In the genomic region with DNA sequence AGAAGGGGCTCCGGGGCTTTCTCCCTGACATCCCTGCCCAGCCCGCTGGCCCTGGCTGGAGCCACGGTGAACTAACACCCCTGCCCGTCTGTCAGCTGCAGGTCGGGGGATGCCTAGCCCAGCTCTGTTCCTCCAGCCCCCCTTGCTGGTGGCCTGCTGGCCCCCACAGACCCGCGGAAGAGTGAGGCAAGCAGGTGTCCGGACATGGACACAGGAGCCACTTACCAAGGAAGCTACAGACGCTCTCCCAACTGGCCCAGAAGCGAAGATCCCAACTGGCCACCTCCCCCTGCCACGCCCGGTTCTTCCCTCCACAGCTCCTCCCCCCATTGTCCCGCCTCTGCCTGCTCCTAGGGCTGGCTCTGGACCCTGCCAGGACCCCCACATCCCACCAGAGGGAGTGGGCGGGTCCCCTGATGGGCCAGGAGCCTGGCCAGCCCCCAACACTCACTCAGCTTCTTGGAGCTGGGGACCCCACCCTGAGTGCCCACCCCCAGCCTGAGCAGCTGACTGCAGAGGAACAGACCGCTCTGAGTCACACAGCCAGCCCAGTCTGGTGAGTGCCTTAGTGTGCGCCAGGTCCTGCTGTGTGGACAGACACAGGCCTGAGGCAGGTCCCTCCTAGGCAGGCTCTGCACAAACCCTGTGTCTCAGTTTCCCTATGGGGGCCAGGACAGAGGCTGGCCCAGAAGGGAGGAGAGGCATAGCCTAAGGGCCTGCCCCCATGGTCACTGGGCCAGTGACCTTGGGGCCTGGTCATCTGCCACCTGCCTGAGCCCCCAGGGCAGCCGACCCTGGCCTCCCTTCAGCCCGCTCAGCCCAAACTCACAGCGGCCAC, we compare ENCODE assay signal across 9 cellular contexts. TPM values are rescaled to one million over a fixed set of nuclear protein-coding genes. Genes with fewer than 3 reads are reported as not detected.
DNase-seq lines count a peak whose midpoint lies in the region; ATAC-seq, FAIRE-seq and TF ChIP-seq lines count a peak whose summit lies in the region.
"Had no signal": no experiment of that assay in that cellular context is flagged by ENCODE, and none has a peak within 500 bp of the region (broad histone marks: within the 10 kb centered on the region; RNA-seq: fewer than 3 reads in every experiment).

No MANE protein-coding gene starts in this region.

- H3K9me3 ChIP-seq in HUES6 (ENCODE audit: control insufficient read depth, insufficient read depth, low read depth, low read length) (no peaks in the 10 kb centered on the region), left lung (no peaks in the 10 kb centered on the region)

- H3K27me3 Mint-ChIP-seq in mesothelial cell of epicardium (ENCODE audit: low read depth) = no peaks in the 10 kb centered on the region

- ATAC-seq in left lung (no peak), GM19467 (IDR thresholded peaks at IDR 0.05; ENCODE audit: unreplicated experiment) (no peak), GM21515 (IDR thresholded peaks at IDR 0.05; ENCODE audit: unreplicated experiment) (no peak)

- no peaks in the 10 kb centered on the region for H3K36me3 Mint-ChIP-seq in mesothelial cell of epicardium

- peaks cover 18% of the 10 kb centered on the region for H3K4me1 Mint-ChIP-seq in mesothelial cell of epicardium

- peaks cover 13% of the 10 kb centered on the region for H3K27me3 ChIP-seq in HUES6 (ENCODE audit: control insufficient read depth, insufficient read depth, low read length)
- no peaks in the 10 kb centered on the region for H3K27me3 ChIP-seq in bronchial epithelial cell (ENCODE audit: control insufficient read depth, insufficient read depth, low read length)
- peaks cover 0 to 24% of the 10 kb centered on the region in 2 donors for H3K27me3 ChIP-seq in left lung

- intact Hi-C loops in left lung (cut with DNase I) = no loop called here

- no peak for FAIRE-seq in bronchial epithelial cell (lab: Jason Lieb, UNC)

- H3K9ac ChIP-seq in HUES6 (ENCODE audit: low read length) = no peak overlapping the region

- H3K4me3 ChIP-seq in HUES6 (ENCODE audit: low read depth, low read length) = 0 out of 2 replicates have a peak overlapping the region, but pooled peaks have one; percentile 8
- peak overlapping the region; percentile 72 for H3K4me3 ChIP-seq in bronchial epithelial cell (ENCODE audit: low read depth, low read length)
- H3K4me3 ChIP-seq in left lung = peak overlapping the region in 1 of 2 donors; percentile 9

- H3K36me3 ChIP-seq in HUES6 (ENCODE audit: control insufficient read depth, insufficient read depth, low read length) = no peaks in the 10 kb centered on the region
- peaks cover 13% of the 10 kb centered on the region for H3K36me3 ChIP-seq in bronchial epithelial cell (ENCODE audit: control insufficient read depth, insufficient read depth, low read length)
- H3K36me3 ChIP-seq in left lung = no peaks in the 10 kb centered on the region

- H3K4me1 ChIP-seq in HUES6 (ENCODE audit: control insufficient read depth, insufficient read depth, low read length) (peaks cover 64% of the 10 kb centered on the region), left lung (peaks cover 61 to 84% of the 10 kb centered on the region in 2 donors)

- H3K27ac Mint-ChIP-seq in mesothelial cell of epicardium = no peak overlapping the region

- TF ChIP-seq CTCF in bronchial epithelial cell (IDR thresholded peaks at IDR 0.05; ENCODE audit: insufficient read depth, low read length, severe bottlenecking) (no peak), left lung (IDR thresholded peaks at IDR 0.05) (no peak), mesothelial cell of epicardium (IDR thresholded peaks at IDR 0.05; ENCODE audit: unreplicated experiment) (no peak)

- H3K27ac ChIP-seq in HUES6 (ENCODE audit: low read depth, low read length) (no peak overlapping the region), left lung (peak overlapping the region; percentile 29 to 56)

- no peaks in the 10 kb centered on the region for H3K9me3 Mint-ChIP-seq in mesothelial cell of epicardium

- H3K4me3 Mint-ChIP-seq in mesothelial cell of epicardium = no peak overlapping the region

- peak; percentile 86 for DNase-seq in bronchial epithelial cell (ENCODE audit: low read depth)
- peak; percentile 76 to 80 for DNase-seq in left lung
- DNase-seq in ureter (ENCODE audit: low spot score) = peak; percentile 70
- no peak for DNase-seq in NCI-H1436 (lab: John Stamatoyannopoulos, UW)
- DNase-seq in mesothelial cell of epicardium (ENCODE audit: low spot score in 2 of 2, unreplicated experiment in 2 of 2) = no peak
- DNase-seq: activated T-cell treated with anti-CD3 and anti-CD28 coated beads, Interleukin-2, amount 50 U/mL, for 1 hour had no signal

RNA-seq across cellular contexts. Expression of a gene that starts 7.7 kb away (rescaled TPM):
- total RNA-seq in bronchial epithelial cell (367 and 620 TPM in 2 replicates), left lung (10 to 100 TPM; 22.1 to 22.3 TPM), ureter (34.5 TPM), mesothelial cell of epicardium (2.4 to 2.8 TPM (median 2.6 TPM) in 3 replicates)

RNA-seq across cellular contexts. Expression of a gene that starts 15.1 kb away (rescaled TPM):
- 8.4 and 14.1 TPM in 2 replicates for total RNA-seq in bronchial epithelial cell
- 1 to 10 TPM; 7.1 to 8.5 TPM for total RNA-seq in left lung
- 17.3 TPM for total RNA-seq in ureter
- 9.0 to 10.3 TPM (median 10.2 TPM) in 3 replicates for total RNA-seq in mesothelial cell of epicardium

RNA-seq across cellular contexts. Expression of a gene that starts 45.8 kb away (rescaled TPM):
- not detected in 2 replicates for total RNA-seq in bronchial epithelial cell
- total RNA-seq in left lung = under 1 TPM; 0.76 to 0.93 TPM
- total RNA-seq in ureter = 2.6 TPM
- 0.58 to 0.78 TPM (median 0.75 TPM) in 3 replicates for total RNA-seq in mesothelial cell of epicardium

RNA-seq across cellular contexts. Expression of a gene that starts 50.4 kb away (rescaled TPM):
- total RNA-seq in bronchial epithelial cell (35.5 and 50.8 TPM in 2 replicates), left lung (1 to 10 TPM; 9.4 to 9.6 TPM), ureter (8.1 TPM), mesothelial cell of epicardium (31.5 to 33.9 TPM (median 32.3 TPM) in 3 replicates)

Comparison
In these comparisons a context has a peak if more than half of its experiments do, and no peak if none do; other contexts are left out.
1. DNase-seq: peak in bronchial epithelial cell (single experiment), left lung (2 of 2) and ureter (single experiment); none in NCI-H1436 (single experiment) and mesothelial cell of epicardium (0 of 2).
2. RNA of a gene that starts 7.7 kb away (total RNA-seq): 367 to 620 TPM in bronchial epithelial cell; 34.5 TPM in ureter (single experiment), 22.1 to 22.3 TPM in left lung and 2.4 to 2.8 TPM in mesothelial cell of epicardium; every median in the first group is over 10 times any median in the second.